In the genomic region with DNA sequence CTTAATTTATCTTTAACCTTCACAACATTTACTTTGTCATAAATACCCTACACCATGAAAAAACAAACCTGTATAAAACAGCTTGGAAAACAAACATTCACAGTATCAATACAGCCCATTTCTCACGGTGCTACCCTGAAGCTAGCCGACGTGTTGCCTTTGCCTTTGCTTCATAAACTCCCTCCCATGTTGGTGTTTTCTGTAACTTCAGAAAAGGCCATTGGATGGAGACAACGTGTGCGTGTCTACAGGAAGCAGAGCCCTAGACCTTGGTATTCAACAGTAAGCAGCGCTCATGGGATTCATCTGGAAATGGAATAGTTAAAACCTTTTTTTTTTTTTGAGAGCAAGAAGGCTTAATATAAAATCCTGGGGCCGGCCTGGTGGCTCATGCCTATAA, we compare ENCODE assay signal across 18 cellular contexts.
"Had no signal": no experiment of that assay in that cellular context is flagged by ENCODE, and none has a peak within 500 bp of the region (broad histone marks: within the 10 kb centered on the region; RNA-seq: fewer than 3 reads in every experiment).

No MANE protein-coding gene starts in this region.

- H3K9me3 ChIP-seq: heart left ventricle, neutrophil, thoracic aorta, transverse colon had no signal

- ATAC-seq: heart left ventricle; left lobe of liver; naive thymus-derived CD4-positive, alpha-beta T cell; sciatic nerve; stimulated activated naive CD8-positive, alpha-beta T cell treated with anti-CD3 and anti-CD28 coated beads, Interleukin-15, amount 100 ng/mL, for 72 hours had no signal

- H3K27me3 ChIP-seq: dorsolateral prefrontal cortex, heart left ventricle, transverse colon had no signal

- H3K27ac ChIP-seq: dorsolateral prefrontal cortex, heart left ventricle, neutrophil, thoracic aorta, transverse colon had no signal

- H3K4me3 ChIP-seq: dorsolateral prefrontal cortex, heart left ventricle, thoracic aorta, transverse colon had no signal

- H3K4me1 ChIP-seq: transverse colon had no signal

- DNase-seq: cortex of kidney; dorsolateral prefrontal cortex; effector CD8-positive, alpha-beta T cell; heart left ventricle; hippocampal formation; kidney glomerular epithelial cell; mammary epithelial cell; naive thymus-derived CD4-positive, alpha-beta T cell; stimulated activated CD4-positive, alpha-beta T cell treated with anti-CD3 and anti-CD28 coated beads, Interleukin-2, amount 100 ng/mL, for 24 hours; stimulated activated CD4-positive, alpha-beta T cell treated with anti-CD3 and anti-CD28 coated beads, Interleukin-4, amount 100 ng/mL, for 4 hours; stimulated activated naive B cell treated with anti-CD40 and anti-IgM and Interleukin-4, amounts not matched to agents 10 μg/mL and 1 μg/mL and 100 μg/mL, for 72 hours; stimulated activated naive CD8-positive, alpha-beta T cell treated with anti-CD3 and anti-CD28 coated beads, Interleukin-15, amount 100 ng/mL, for 72 hours; substantia nigra; transverse colon had no signal

- H3K36me3 ChIP-seq: neutrophil, transverse colon had no signal
